ENCODE assay signal across 8 cellular contexts in genomic region chr7:44122529-44122928, GRCh38. TPM values are rescaled to one million over a fixed set of nuclear protein-coding genes. Genes with fewer than 3 reads are reported as not detected.
DNase-seq lines count a peak whose midpoint lies in the region; TF ChIP-seq lines count a peak whose summit lies in the region.

No MANE protein-coding gene starts in this region.

- CTCF ChIA-PET in AG04449 (lab: Yijun Ruan, JAX): interaction anchor here (0.9 to 3.0 kb wide), 7 partner anchors 10 to 73 kb away, joined by 3 to 14 read pairs (median 4); no protein-coding TSS in a partner anchor
- CTCF ChIA-PET in mammary epithelial cell (lab: Charles Lee; ENCODE audit: low non-redundant PET): interaction anchor here (0.7 to 1.5 kb wide), 2 partner anchors 21 to 50 kb away, joined by 3 to 5 read pairs; no protein-coding TSS in a partner anchor

- H3K4me1 ChIP-seq in HUES48 (ENCODE audit: control insufficient read depth, insufficient read depth, low read length) (no peaks in the 10 kb centered on the region; the same call in 1 of the 2 replicates), mammary epithelial cell (ENCODE audit: insufficient read depth, low read length) (peaks cover 20% of the 10 kb centered on the region), muscle layer of colon (ENCODE audit: insufficient read depth, low read length) (peaks cover 16% of the 10 kb centered on the region)

- no peak for DNase-seq in AG04449 (ENCODE audit: low read depth, low spot score)
- no peak for DNase-seq in mammary epithelial cell
- DNase-seq in cortex of kidney (lab: John Stamatoyannopoulos, UW): no peak
- no peak for DNase-seq in iPS-NIHi11 (ENCODE audit: low spot score)
- DNase-seq in NCI-H146 treated with DMSO at 0.1 percent for 48 hours (lab: John Stamatoyannopoulos, UW; ENCODE audit: unreplicated experiment): no peak
- DNase-seq in NCI-H1436 treated with DMSO at 0.1 percent for 48 hours (lab: John Stamatoyannopoulos, UW): no peak

- TF ChIP-seq CTCF in AG04449 (IDR thresholded peaks at IDR 0.05; ENCODE audit: insufficient read depth, low read length, missing control alignments) (no peak), mammary epithelial cell (conservative IDR thresholded peaks at IDR 0.05 in 1 of 2, IDR thresholded peaks at IDR 0.05 in 1 of 2; ENCODE audit: extremely low read depth in 1 of 2, insufficient read depth in 1 of 2, low read depth in 1 of 2, low read length in 2 of 2) (no peak)

- intact Hi-C loops in mammary epithelial cell (cut with micrococcal nuclease): loop anchor here (2.0 to 5.0 kb wide), 2 partner anchors 50 to 74 kb away; no protein-coding TSS in a partner anchor

- H3K36me3 ChIP-seq in HUES48 (ENCODE audit: control insufficient read depth, insufficient read depth, low read length) (peaks cover 43% of the 10 kb centered on the region), mammary epithelial cell (ENCODE audit: insufficient read depth, low read length) (peaks cover 9% of the 10 kb centered on the region), muscle layer of colon (ENCODE audit: insufficient read depth, low read length) (peaks cover 27% of the 10 kb centered on the region)

- no peaks in the 10 kb centered on the region for H4K20me1 ChIP-seq in mammary epithelial cell (ENCODE audit: insufficient read depth, low read length)

- in situ Hi-C loops in mammary epithelial cell (cut with MboI; ENCODE audit: low sequenced_read_pairs in 2 of 2): no loop called here

- POLR2A ChIA-PET in AG04449 (lab: Yijun Ruan, JAX): interaction anchor here (1.0 to 1.5 kb wide), 5 partner anchors 9 to 41 kb away, joined by 3 to 8 read pairs (median 3); partner anchors contain the start of gene AEBP1

- H3K27ac ChIP-seq in HUES48 (ENCODE audit: low read depth, low read length): peak overlapping the region; percentile 52
- peak overlapping the region; percentile 87 for H3K27ac ChIP-seq in mammary epithelial cell (ENCODE audit: insufficient read depth, low read depth, low read length)
- H3K27ac ChIP-seq in muscle layer of colon (ENCODE audit: low read depth, low read length): peak overlapping the region; percentile 82

- H3K9me3 ChIP-seq in HUES48 (ENCODE audit: control insufficient read depth, insufficient read depth, low read length): no peaks in the 10 kb centered on the region
- H3K9me3 ChIP-seq in mammary epithelial cell (replicated peaks; ENCODE audit: insufficient read depth, low read length): no peaks in the 10 kb centered on the region
- H3K9me3 ChIP-seq in muscle layer of colon (ENCODE audit: low read length): no peaks in the 10 kb centered on the region

- 69% methylated on average over 1 of the region's 1 CpG for WGBS in mammary epithelial cell (ENCODE audit: low coverage, missing lambda C conversion rate)

- dilution Hi-C loops in mammary epithelial cell (cut with HindIII; ENCODE audit: low sequenced_read_pairs): no loop called here

- peak overlapping the region; percentile 96 for H3K4me2 ChIP-seq in mammary epithelial cell (ENCODE audit: insufficient read depth, low read depth, low read length)

- peaks cover 5% of the 10 kb centered on the region for H3K27me3 ChIP-seq in HUES48 (ENCODE audit: control insufficient read depth, insufficient read depth, low read length)
- no peaks in the 10 kb centered on the region for H3K27me3 ChIP-seq in mammary epithelial cell (ENCODE audit: insufficient read depth, low read length)
- no peaks in the 10 kb centered on the region for H3K27me3 ChIP-seq in muscle layer of colon (ENCODE audit: control insufficient read depth in 1 of 2, insufficient read depth in 2 of 2, low read length in 2 of 2)

- no TSS peak for BruUV-seq in mammary epithelial cell (replicated peaks; lab: Mats Ljungman, UMichigan)

- peak overlapping the region; percentile 80 for H3K4me3 ChIP-seq in AG04449 (ENCODE audit: low read depth, low read length)
- H3K4me3 ChIP-seq in HUES48 (ENCODE audit: low read depth, low read length): peak overlapping the region; percentile 94
- H3K4me3 ChIP-seq in mammary epithelial cell (replicated peaks in 1 of 3; ENCODE audit: insufficient read depth in 1 of 3, low read depth in 2 of 3, low read length in 3 of 3): peak overlapping the region; percentile 77 to 89 (median 84)
- peak overlapping the region; percentile 58 to 81 for H3K4me3 ChIP-seq in muscle layer of colon (ENCODE audit: low read depth in 1 of 2, low read length in 2 of 2)

- peaks cover 40% of the 10 kb centered on the region for H3K79me2 ChIP-seq in mammary epithelial cell (ENCODE audit: insufficient read depth, low read length)

- H3K9ac ChIP-seq in HUES48 (ENCODE audit: low read depth, low read length) (peak overlapping the region; percentile 84), mammary epithelial cell (ENCODE audit: insufficient read depth, low read length) (peak overlapping the region; percentile 86), muscle layer of colon (ENCODE audit: low read length) (peak overlapping the region; percentile 61)

- H2AFZ ChIP-seq in mammary epithelial cell (ENCODE audit: low read depth, low read length): peak overlapping the region; percentile 84

RNA-seq across cellular contexts. Expression of gene POLD2, which starts 0.8 kb away (rescaled TPM):
- total RNA-seq in mammary epithelial cell: 100 to 1,000 TPM in 1 of 2 donors, 10 to 100 TPM in 1; 72.8 to 144 TPM
- 187 TPM for polyA plus RNA-seq in mammary epithelial cell
- 144 TPM for polyA minus RNA-seq in mammary epithelial cell

RNA-seq across cellular contexts. Expression of gene AEBP1, which starts 18.4 kb away (rescaled TPM):
- total RNA-seq in mammary epithelial cell: 10 to 100 TPM in 1 of 2 donors, under 1 TPM in 1; 0.24 to 16.7 TPM
- polyA plus RNA-seq in mammary epithelial cell: 0.06 TPM
- polyA minus RNA-seq in mammary epithelial cell: 5.3 TPM

RNA-seq across cellular contexts. Expression of gene MYL7, which starts 18.6 kb away (rescaled TPM):
- 10 to 100 TPM in 1 of 2 donors, under 1 TPM in 1; 0.82 to 31.0 TPM for total RNA-seq in mammary epithelial cell
- polyA plus RNA-seq in mammary epithelial cell: 0.11 TPM
- polyA minus RNA-seq in mammary epithelial cell: not detected

RNA-seq across cellular contexts. Expression of gene POLM, which starts 40.2 kb away (rescaled TPM):
- 10 to 100 TPM; 11.8 to 18.7 TPM for total RNA-seq in mammary epithelial cell
- 5.3 TPM for polyA plus RNA-seq in mammary epithelial cell
- polyA minus RNA-seq in mammary epithelial cell: 4.8 TPM

RNA-seq across cellular contexts. Expression of gene PGAM2, which starts 57.2 kb away (rescaled TPM):
- not detected for total RNA-seq in mammary epithelial cell
- not detected for polyA plus RNA-seq in mammary epithelial cell
- not detected for polyA minus RNA-seq in mammary epithelial cell
